In genomic region chr12:57242691-57243454, GRCh38 we compare ENCODE assay signal across 9 cellular contexts. TPM values are rescaled to one million over a fixed set of nuclear protein-coding genes. Genes with fewer than 3 reads are reported as not detected.
DNase-seq lines count a peak whose midpoint lies in the region; ATAC-seq, FAIRE-seq and TF ChIP-seq lines count a peak whose summit lies in the region.
"Had no signal": no experiment of that assay in that cellular context is flagged by ENCODE, and none has a peak within 500 bp of the region (broad histone marks: within the 10 kb centered on the region; RNA-seq: fewer than 3 reads in every experiment).

No MANE protein-coding gene starts in this region.

- TF ChIP-seq EP300 in GM12878 (IDR thresholded peaks at IDR 0.05; ENCODE audit: borderline replicate concordance in 1 of 2, control insufficient read depth in 1 of 2, low read depth in 2 of 2, low read length in 2 of 2), result no peak

- peaks cover 32% of the 10 kb centered on the region for H3K4me1 Mint-ChIP-seq in Caco-2 (ENCODE audit: low read depth, unreplicated experiment)
- H3K4me1 Mint-ChIP-seq in T-helper 1 cell treated with Interleukin-12 subunit alpha and Interleukin-12 subunit beta and Interleukin-4 antibody, amounts not matched to agents 30 μg/mL and 1 μg/mL, for 36 hours (ENCODE audit: low read depth), result peaks cover 37% of the 10 kb centered on the region

- peak overlapping the region; percentile 88 for H3K4me2 ChIP-seq in GM12878 (ENCODE audit: control insufficient read depth, insufficient read depth)

- peak overlapping the region; percentile 46 for H3K27ac Mint-ChIP-seq in Caco-2 (ENCODE audit: unreplicated experiment)
- H3K27ac Mint-ChIP-seq in T-helper 1 cell treated with Interleukin-12 subunit alpha and Interleukin-12 subunit beta and Interleukin-4 antibody, amounts not matched to agents 30 μg/mL and 1 μg/mL, for 36 hours, result peak overlapping the region; percentile 59

- SMC1A ChIA-PET in GM12878 (lab: Charles Lee; ENCODE audit: uncharacterized antibody, unreplicated experiment), result interaction anchor here (1.0 to 8.1 kb wide), 7 partner anchors 13 to 217 kb away, joined by 3 to 55 read pairs (median 4); partner anchors contain the start of genes INHBE and SHMT2

- intact Hi-C loops in Caco-2 (cut with micrococcal nuclease; ENCODE audit: unreplicated experiment), result loop anchor here (1.0 kb wide), 1 partner anchor 29 kb away; no protein-coding TSS in a partner anchor
- intact Hi-C loops in GM12878 (cut with micrococcal nuclease; ENCODE audit: unreplicated experiment), result loop anchor here (1.0 to 5.0 kb wide), 3 partner anchors 30 to 121 kb away; no protein-coding TSS in a partner anchor

- peaks cover 2% of the 10 kb centered on the region; the same call in 1 of the 2 replicates for H4K20me1 ChIP-seq in GM12878 (ENCODE audit: control insufficient read depth, insufficient read depth)

- peak; percentile 51 for TF ChIP-seq RAD21 in GM12878 (IDR thresholded peaks at IDR 0.05; ENCODE audit: insufficient read depth, low read depth, low read length)

- H3K9ac ChIP-seq in GM12878 (ENCODE audit: control insufficient read depth, insufficient read depth, low read length), result peak overlapping the region; percentile 46; the same call in 1 of the 2 replicates

- DNase-seq in Caco-2, result peak; percentile 84 to 91
- peak; percentile 89 for DNase-seq in NCI-H128 (lab: John Stamatoyannopoulos, UW; ENCODE audit: unreplicated experiment)
- no peak for DNase-seq in GM12878 (ENCODE audit: low read depth, low spot score)
- peak; percentile 85 for DNase-seq in iPS-NIHi7 (ENCODE audit: extremely low spot score)
- DNase-seq in stimulated activated CD4-positive, alpha-beta T cell treated with anti-CD3 and anti-CD28 coated beads, Interleukin-4, amount 100 ng/mL, for 24 hours, result peak; percentile 76

- CTCF ChIA-PET in Caco-2 (lab: Charles Lee) (interaction anchor here (0.6 to 6.4 kb wide), 27 partner anchors 9 to 494 kb away, joined by 3 to 80 read pairs (median 5); partner anchors contain the start of genes INHBE, NXPH4 and SHMT2), GM12878 (lab: Yijun Ruan, JAX) (interaction anchor here (0.7 to 10.7 kb wide), 37 partner anchors 9 to 476 kb away, joined by 3 to 271 read pairs (median 5); partner anchors contain the start of genes INHBC, INHBE, LRP1 and SHMT2)

- BruUV-seq in Caco-2 (replicated peaks; lab: Mats Ljungman, UMichigan) (no TSS peak), GM12878 (replicated peaks; lab: Mats Ljungman, UMichigan) (no TSS peak)

- in situ Hi-C loops in GM12878 (cut with MboI), result no loop called here

- 0 out of 2 replicates have a peak, but pooled peaks have one; percentile 13 for TF ChIP-seq POLR2A in GM12878 (IDR thresholded peaks at IDR 0.05; ENCODE audit: low read depth, low read length)

- no peaks in the 10 kb centered on the region for H3K9me3 Mint-ChIP-seq in Caco-2 (ENCODE audit: unreplicated experiment)
- H3K9me3 Mint-ChIP-seq in T-helper 1 cell treated with Interleukin-12 subunit alpha and Interleukin-12 subunit beta and Interleukin-4 antibody, amounts not matched to agents 30 μg/mL and 1 μg/mL, for 36 hours, result no peaks in the 10 kb centered on the region

- peak overlapping the region; percentile 57 for H3K4me3 ChIP-seq in Caco-2 (ENCODE audit: low read depth, low read length)
- peak overlapping the region; percentile 61; the same call in 1 of the 2 replicates for H3K4me3 ChIP-seq in GM12878

- peaks cover 7% of the 10 kb centered on the region for H3K27me3 Mint-ChIP-seq in Caco-2 (ENCODE audit: insufficient read depth, unreplicated experiment)
- peaks cover 54% of the 10 kb centered on the region for H3K27me3 Mint-ChIP-seq in T-helper 1 cell treated with Interleukin-12 subunit alpha and Interleukin-12 subunit beta and Interleukin-4 antibody, amounts not matched to agents 30 μg/mL and 1 μg/mL, for 36 hours (ENCODE audit: low read depth)

- H3K4me3 Mint-ChIP-seq in Caco-2 (ENCODE audit: unreplicated experiment), result peak overlapping the region; percentile 74
- H3K4me3 Mint-ChIP-seq in T-helper 1 cell treated with Interleukin-12 subunit alpha and Interleukin-12 subunit beta and Interleukin-4 antibody, amounts not matched to agents 30 μg/mL and 1 μg/mL, for 36 hours, result peak overlapping the region; percentile 73

- H3K27me3 ChIP-seq in Caco-2 (replicated peaks; ENCODE audit: control insufficient read depth, insufficient read depth, low read length) (peaks cover 9% of the 10 kb centered on the region), GM12878 (replicated peaks in 1 of 2; ENCODE audit: control insufficient read depth in 2 of 2, insufficient read depth in 2 of 2, low read length in 1 of 2) (peaks cover 5 to 6% of the 10 kb centered on the region in 2 experiments; a peak in 3 of 4 replicates)

- RAD21 ChIA-PET in GM12878 (lab: Charles Lee; ENCODE audit: unreplicated experiment), result interaction anchor here (0.6 to 14.4 kb wide), 19 partner anchors 10 to 596 kb away, joined by 3 to 85 read pairs (median 3); partner anchors contain the start of genes GLI1, INHBE, NXPH4 and SHMT2

- H2AFZ ChIP-seq in GM12878 (ENCODE audit: control insufficient read depth, low read depth, low read length), result no peak overlapping the region; the same call in 1 of the 2 replicates

- H3K36me3 ChIP-seq in Caco-2 (ENCODE audit: control insufficient read depth, insufficient read depth, low read length), result no peaks in the 10 kb centered on the region
- no peaks in the 10 kb centered on the region for H3K36me3 ChIP-seq in GM12878 (ENCODE audit: control insufficient read depth in 2 of 2, insufficient read depth in 2 of 2, low read length in 1 of 2)

- TF ChIP-seq CTCF in Caco-2 (IDR thresholded peaks at IDR 0.05; ENCODE audit: insufficient read depth in 1 of 2, low read depth in 1 of 2, low read length in 1 of 2, severe bottlenecking in 1 of 2, unreplicated experiment in 1 of 2) (peak; percentile 74 to 84), GM12878 (IDR thresholded peaks at IDR 0.05 in 2 of 3, conservative IDR thresholded peaks at IDR 0.05 in 1 of 3; ENCODE audit: control insufficient read depth in 2 of 3, extremely low read depth in 1 of 3, insufficient read depth in 1 of 3, low read depth in 3 of 3, low read length in 3 of 3) (peak; percentile 59 to 77 (median 68))

- ATAC-seq in GM21381 (IDR thresholded peaks at IDR 0.05; ENCODE audit: unreplicated experiment) (peak; percentile 26), GM12878 (peak; percentile 52), GM21737 (IDR thresholded peaks at IDR 0.05; ENCODE audit: unreplicated experiment) (no peak)

- H3K4me1 ChIP-seq in Caco-2 (peaks cover 19% of the 10 kb centered on the region), GM12878 (ENCODE audit: control insufficient read depth, insufficient read depth, low read length) (peaks cover 47% of the 10 kb centered on the region)

- POLR2A ChIA-PET in Caco-2 (lab: Charles Lee) (interaction anchor here (0.6 to 1.8 kb wide), 2 partner anchors 13 to 210 kb away, joined by 6 to 16 read pairs; partner anchors contain the start of gene SHMT2), GM12878 (lab: Charles Lee) (interaction anchor here (1.0 to 1.8 kb wide), 3 partner anchors 13 to 210 kb away, joined by 4 to 12 read pairs (median 5); partner anchors contain the start of gene SHMT2)

- no peak overlapping the region for H3K27ac ChIP-seq in GM12878 (ENCODE audit: control insufficient read depth, insufficient read depth)

- no peaks in the 10 kb centered on the region for H3K79me2 ChIP-seq in GM12878 (ENCODE audit: control insufficient read depth, insufficient read depth, low read length)

- peak; percentile 35 for FAIRE-seq in GM12878 (lab: Jason Lieb, UNC)
- FAIRE-seq: TTC549 had no signal

- 3% methylated on average over 44 of the region's 45 CpGs for WGBS in GM12878 (ENCODE audit: insufficient coverage, insufficient replicate concordance, low lambda C conversion rate, missing lambda C conversion rate)

- no peaks in the 10 kb centered on the region for H3K9me3 ChIP-seq in Caco-2
- no peaks in the 10 kb centered on the region for H3K9me3 ChIP-seq in GM12878 (replicated peaks; ENCODE audit: control insufficient read depth, insufficient read depth, low read length)

- peaks cover 37% of the 10 kb centered on the region for H3K36me3 Mint-ChIP-seq in Caco-2 (ENCODE audit: insufficient read depth, unreplicated experiment)
- H3K36me3 Mint-ChIP-seq in T-helper 1 cell treated with Interleukin-12 subunit alpha and Interleukin-12 subunit beta and Interleukin-4 antibody, amounts not matched to agents 30 μg/mL and 1 μg/mL, for 36 hours (ENCODE audit: low read depth), result peaks cover 7% of the 10 kb centered on the region

RNA-seq across cellular contexts. Expression of gene STAC3, which starts 8.1 kb away (rescaled TPM):
- total RNA-seq in Caco-2 (2022), result 0.70 and 1.3 TPM in 2 replicates
- total RNA-seq in GM12878 (2013; cell fraction: nucleolus; rRNA removed), result 3.2 and 4.8 TPM in 2 replicates
- 2.7 and 3.6 TPM in 2 replicates for total RNA-seq in GM12878 (2014; rRNA removed)
- 3.3 and 4.0 TPM in 2 replicates for total RNA-seq in GM12878 (2014; rRNA removed; fragmentation: Illumina TruSeq; extraction: Trizol)
- 5.5 and 5.7 TPM in 2 replicates for total RNA-seq in GM12878 (2021)
- 3.8 TPM for polyA plus RNA-seq in GM12878 (2011; ENCODE audit: low read depth)
- polyA plus RNA-seq in GM12878 (2011; rRNA removed), result 8.8 and 10.4 TPM in 2 replicates
- polyA plus RNA-seq in GM12878 (2011; cell fraction: cytosol; rRNA removed), result 7.2 and 7.5 TPM in 2 replicates
- 9.9 and 11.7 TPM in 2 replicates for polyA plus RNA-seq in GM12878 (2011; cell fraction: nucleus; rRNA removed)
- polyA plus RNA-seq in GM12878 (2012), result 6.6 and 7.7 TPM in 2 replicates
- polyA plus RNA-seq in GM12878 (2014; fragmentation: Illumina TruSeq; extraction: Trizol), result 9.8 and 9.9 TPM in 2 replicates
- polyA plus RNA-seq in GM12878 (2014; fragmentation: Nextera tagmentation; extraction: Ambion mirVana), result under 1 TPM; 0.49 to 0.55 TPM
- polyA plus RNA-seq in GM12878 (2014; rRNA removed), result 8.3 and 9.4 TPM in 2 replicates
- polyA plus RNA-seq in GM12878 (2016; fragmentation: Nextera tagmentation; extraction: Ambion mirVana), result 1 to 10 TPM; 1.7 to 2.1 TPM
- 4.6 and 5.5 TPM in 2 replicates for polyA minus RNA-seq in GM12878 (2011; rRNA and poly(A)+ RNA removed)
- polyA minus RNA-seq in GM12878 (2011; cell fraction: cytosol; rRNA and poly(A)+ RNA removed), result 3.5 and 3.9 TPM in 2 replicates
- 2.2 and 2.3 TPM in 2 replicates for polyA minus RNA-seq in GM12878 (2011; cell fraction: nucleus; rRNA and poly(A)+ RNA removed)

RNA-seq across cellular contexts. Expression of gene SHMT2, which starts 13.4 kb away (rescaled TPM):
- total RNA-seq in Caco-2 (2022) (387 and 466 TPM in 2 replicates), GM12878 (2014; rRNA removed) (247 and 292 TPM in 2 replicates), GM12878 (2014; rRNA removed; fragmentation: Illumina TruSeq; extraction: Trizol) (147 and 158 TPM in 2 replicates), GM12878 (2021) (288 and 297 TPM in 2 replicates)
- total RNA-seq in GM12878 (2013; cell fraction: nucleolus; rRNA removed), result 103 and 117 TPM in 2 replicates
- polyA plus RNA-seq in GM12878 (2011; ENCODE audit: low read depth), result 113 TPM
- polyA plus RNA-seq in GM12878 (2011; rRNA removed) (93.5 and 253 TPM in 2 replicates), GM12878 (2014; fragmentation: Illumina TruSeq; extraction: Trizol) (96.4 and 282 TPM in 2 replicates), GM12878 (2014; fragmentation: Nextera tagmentation; extraction: Ambion mirVana) (10 to 100 TPM; 57.0 to 65.6 TPM), GM12878 (2014; rRNA removed) (193 and 221 TPM in 2 replicates), GM12878 (2016; fragmentation: Nextera tagmentation; extraction: Ambion mirVana) (100 to 1,000 TPM; 153 to 178 TPM)
- polyA plus RNA-seq in GM12878 (2011; cell fraction: cytosol; rRNA removed), result 380 and 408 TPM in 2 replicates
- polyA plus RNA-seq in GM12878 (2011; cell fraction: nucleus; rRNA removed), result 498 and 628 TPM in 2 replicates
- polyA plus RNA-seq in GM12878 (2012), result 207 and 235 TPM in 2 replicates
- 217 and 275 TPM in 2 replicates for polyA minus RNA-seq in GM12878 (2011; rRNA and poly(A)+ RNA removed)
- 110 and 146 TPM in 2 replicates for polyA minus RNA-seq in GM12878 (2011; cell fraction: cytosol; rRNA and poly(A)+ RNA removed)
- polyA minus RNA-seq in GM12878 (2011; cell fraction: nucleus; rRNA and poly(A)+ RNA removed), result 118 and 173 TPM in 2 replicates

RNA-seq across cellular contexts. Expression of gene NXPH4, which starts 26.3 kb away (rescaled TPM):
- total RNA-seq in Caco-2 (2022) (10.0 and 10.6 TPM in 2 replicates), GM12878 (2014; rRNA removed) (not detected in 2 replicates), GM12878 (2014; rRNA removed; fragmentation: Illumina TruSeq; extraction: Trizol) (not detected in 2 replicates), GM12878 (2021) (0.19 and 0.26 TPM in 2 replicates)
- total RNA-seq in GM12878 (2013; cell fraction: nucleolus; rRNA removed), result 0.48 TPM in 1 of 2 replicates, not detected in the other
- polyA plus RNA-seq in GM12878 (2011; ENCODE audit: low read depth), result not detected
- polyA plus RNA-seq in GM12878 (2011; rRNA removed) (not detected in 2 replicates), GM12878 (2014; fragmentation: Illumina TruSeq; extraction: Trizol) (0.03 TPM in 1 of 2 replicates, not detected in the other), GM12878 (2014; fragmentation: Nextera tagmentation; extraction: Ambion mirVana) (not detected), GM12878 (2014; rRNA removed) (not detected in 2 replicates), GM12878 (2016; fragmentation: Nextera tagmentation; extraction: Ambion mirVana) (not detected)
- polyA plus RNA-seq in GM12878 (2011; cell fraction: cytosol; rRNA removed), result 0.12 TPM in 1 of 2 replicates, not detected in the other
- polyA plus RNA-seq in GM12878 (2011; cell fraction: nucleus; rRNA removed), result 0.29 and 0.58 TPM in 2 replicates
- 0.46 and 0.54 TPM in 2 replicates for polyA plus RNA-seq in GM12878 (2012)
- not detected in 2 replicates for polyA minus RNA-seq in GM12878 (2011; rRNA and poly(A)+ RNA removed)
- polyA minus RNA-seq in GM12878 (2011; cell fraction: cytosol; rRNA and poly(A)+ RNA removed), result not detected in 2 replicates
- not detected in 2 replicates for polyA minus RNA-seq in GM12878 (2011; cell fraction: nucleus; rRNA and poly(A)+ RNA removed)
